Comparison of ENCODE assay signal across 8 cellular contexts in genomic region chr20:54475334-54476287, GRCh38. TPM values are rescaled to one million over a fixed set of nuclear protein-coding genes. Genes with fewer than 3 reads are reported as not detected.
DNase-seq lines count a peak whose midpoint lies in the region; ATAC-seq, FAIRE-seq and TF ChIP-seq lines count a peak whose summit lies in the region.

DOK5 (plus strand) TSS chr20:54475593; CDS start chr20:54475947, 354 bp downstream.

- TF ChIP-seq EP300 in HepG2 (IDR thresholded peaks at IDR 0.05; ENCODE audit: low read depth in 2 of 2, low read length in 2 of 2) (no peak), HepG2 (CRISPR knock-in tag; IDR thresholded peaks at IDR 0.05; ENCODE audit: borderline replicate concordance) (no peak)

- CTCF ChIA-PET in HepG2 (lab: Yijun Ruan, JAX; ENCODE audit: low intra/inter-chr PET ratio, low total read pairs): no interaction called here

- H3K4me3 ChIP-seq in MM.1S (ENCODE audit: low read length): no peak within 1 kb of the TSS
- H3K4me3 ChIP-seq in HepG2 (replicated peaks in 1 of 3; ENCODE audit: insufficient read depth in 1 of 3, low read depth in 2 of 3, low read length in 3 of 3): no peak within 1 kb of the TSS
- peak within 1 kb of the TSS; percentile 59 to 74 for H3K4me3 ChIP-seq in stomach smooth muscle (ENCODE audit: low read length in 2 of 2)

- H3K27ac ChIP-seq in MM.1S (ENCODE audit: low read length) (no peak within 1 kb of the TSS), HepG2 (ENCODE audit: extremely low read length, insufficient read depth, low read length) (no peak within 1 kb of the TSS), stomach smooth muscle (ENCODE audit: low read length) (no peak within 1 kb of the TSS)

- ATAC-seq in HepG2: no peak; the same call in 1 of the 3 replicates
- no peak for ATAC-seq in GM18498 (IDR thresholded peaks at IDR 0.05; ENCODE audit: unreplicated experiment)
- no peak for ATAC-seq in GM19328 (IDR thresholded peaks at IDR 0.05; ENCODE audit: unreplicated experiment)

- no peaks in the 10 kb centered on the region for H3F3A ChIP-seq in MM.1S (ENCODE audit: insufficient read depth, low read length)

- no TSS peak for BruUV-seq in HepG2 (replicated peaks; lab: Mats Ljungman, UMichigan)

- TF ChIP-seq RAD21 in HepG2 (CRISPR knock-in tag; IDR thresholded peaks at IDR 0.05): no peak

- H3K4me2 ChIP-seq in MM.1S (ENCODE audit: low read depth, low read length) (peak within 1 kb of the TSS; percentile 26; the same call in 1 of the 2 replicates), HepG2 (ENCODE audit: low read depth, low read length) (no peak within 1 kb of the TSS)

- in situ Hi-C loops in HepG2 (cut with HindIII; ENCODE audit: extremely low pct_ligation_motif_present, low pct_unique_long_range_greater_than_20kb): no loop called here

- H3K27me3 ChIP-seq in MM.1S (replicated peaks; ENCODE audit: insufficient read depth, low read length): no peaks in the 10 kb centered on the region
- peaks cover 2 to 30% of the 10 kb centered on the region in 2 experiments; a peak in 4 of 5 replicates for H3K27me3 ChIP-seq in HepG2 (ENCODE audit: control insufficient read depth in 1 of 2, insufficient read depth in 2 of 2, low read length in 2 of 2)
- H3K27me3 ChIP-seq in stomach smooth muscle (ENCODE audit: control insufficient read depth in 1 of 2, insufficient read depth in 2 of 2, low read length in 2 of 2): peaks cover 5 to 18% of the 10 kb centered on the region in 2 donors

- no peaks in the 10 kb centered on the region for H3K9me3 Mint-ChIP-seq in dendritic cell treated with granulocyte-macrophage colony-stimulating factor and Interleukin-4, amounts not matched to agents 40 ng/mL and 50 ng/mL, for 4 days

- H3K4me1 Mint-ChIP-seq in dendritic cell treated with granulocyte-macrophage colony-stimulating factor and Interleukin-4, amounts not matched to agents 40 ng/mL and 50 ng/mL, for 4 days (ENCODE audit: low read depth): peaks cover 9% of the 10 kb centered on the region

- H4K20me1 ChIP-seq in MM.1S (ENCODE audit: insufficient read depth, low read length) (no peaks in the 10 kb centered on the region), HepG2 (ENCODE audit: insufficient read depth, low read length) (no peaks in the 10 kb centered on the region)

- TF ChIP-seq CTCF in MM.1S (IDR thresholded peaks at IDR 0.05; ENCODE audit: low read length): no peak
- no peak for TF ChIP-seq CTCF in HepG2 (CRISPR knock-in tag; IDR thresholded peaks at IDR 0.05)

- FAIRE-seq in HepG2 (lab: Jason Lieb, UNC): no peak

- TF ChIP-seq POLR2A in HepG2 (IDR thresholded peaks at IDR 0.05; ENCODE audit: insufficient read depth in 1 of 2, low read depth in 2 of 2, low read length in 2 of 2) (no peak), erythroblast (IDR thresholded peaks at IDR 0.05; ENCODE audit: low read length) (no peak)

- no peaks in the 10 kb centered on the region for H3K4me1 ChIP-seq in MM.1S (ENCODE audit: low read length)
- no peaks in the 10 kb centered on the region for H3K4me1 ChIP-seq in HepG2 (ENCODE audit: insufficient read depth, low read length)
- H3K4me1 ChIP-seq in stomach smooth muscle (ENCODE audit: control insufficient read depth, insufficient read depth, low read length): peaks cover 12% of the 10 kb centered on the region

- no peaks in the 10 kb centered on the region for H3K36me3 ChIP-seq in MM.1S (replicated peaks; ENCODE audit: insufficient read depth, low read length)
- no peaks in the 10 kb centered on the region for H3K36me3 ChIP-seq in HepG2 (replicated peaks in 1 of 2; ENCODE audit: control insufficient read depth in 1 of 2, insufficient read depth in 2 of 2, low read length in 2 of 2)
- no peaks in the 10 kb centered on the region for H3K36me3 ChIP-seq in stomach smooth muscle (ENCODE audit: control insufficient read depth in 2 of 2, insufficient read depth in 2 of 2, low read length in 2 of 2)

- DNase-seq in MM.1S (no peak), HepG2 (ENCODE audit: low spot score) (no peak), erythroblast (lab: John Stamatoyannopoulos, UW) (no peak), NCI-H1436 treated with DMSO at 0.1 percent for 48 hours (lab: John Stamatoyannopoulos, UW) (no peak)

- H3K9ac ChIP-seq in MM.1S (ENCODE audit: low read length) (no peak within 1 kb of the TSS), HepG2 (ENCODE audit: insufficient read depth, low read depth, low read length) (no peak within 1 kb of the TSS), stomach smooth muscle (ENCODE audit: low read length in 2 of 2) (no peak within 1 kb of the TSS)

- H3K79me2 ChIP-seq in MM.1S (ENCODE audit: low read length) (no peaks in the 10 kb centered on the region), HepG2 (ENCODE audit: insufficient read depth, low read length) (no peaks in the 10 kb centered on the region)

- no peaks in the 10 kb centered on the region for H3K9me2 ChIP-seq in MM.1S (replicated peaks; ENCODE audit: insufficient read depth, low read length)

- intact Hi-C loops in dendritic cell treated with granulocyte-macrophage colony-stimulating factor and Interleukin-4, amounts not matched to agents 40 ng/mL and 50 ng/mL, for 4 days (cut with micrococcal nuclease): loop anchor here (5.0 kb wide), 1 partner anchor 172 kb away; no protein-coding TSS in a partner anchor
- intact Hi-C loops in HepG2 (cut with micrococcal nuclease; ENCODE audit: unreplicated experiment): no loop called here

- peaks cover 58% of the 10 kb centered on the region for H3K27me3 Mint-ChIP-seq in dendritic cell treated with granulocyte-macrophage colony-stimulating factor and Interleukin-4, amounts not matched to agents 40 ng/mL and 50 ng/mL, for 4 days

- H3K9me3 ChIP-seq in MM.1S (replicated peaks; ENCODE audit: insufficient read depth, low read length) (no peaks in the 10 kb centered on the region), HepG2 (ENCODE audit: low read length) (no peaks in the 10 kb centered on the region), stomach smooth muscle (ENCODE audit: control insufficient read depth in 2 of 2, low read length in 2 of 2) (no peaks in the 10 kb centered on the region)

- peak within 1 kb of the TSS; percentile 10 for H3K4me3 Mint-ChIP-seq in dendritic cell treated with granulocyte-macrophage colony-stimulating factor and Interleukin-4, amounts not matched to agents 40 ng/mL and 50 ng/mL, for 4 days

- H3K27ac Mint-ChIP-seq in dendritic cell treated with granulocyte-macrophage colony-stimulating factor and Interleukin-4, amounts not matched to agents 40 ng/mL and 50 ng/mL, for 4 days: no peak within 1 kb of the TSS

- no peaks in the 10 kb centered on the region for H3K36me3 Mint-ChIP-seq in dendritic cell treated with granulocyte-macrophage colony-stimulating factor and Interleukin-4, amounts not matched to agents 40 ng/mL and 50 ng/mL, for 4 days (ENCODE audit: low read depth)

- 36% methylated on average over 74 of the region's 75 CpGs for WGBS in HepG2 (ENCODE audit: low lambda C conversion rate)

- H2AFZ ChIP-seq in MM.1S (ENCODE audit: low read length): 0 out of 2 replicates have a peak within 1 kb of the TSS, but pooled peaks have one; percentile 7
- H2AFZ ChIP-seq in HepG2 (ENCODE audit: low read length): no peak within 1 kb of the TSS

- POLR2A ChIA-PET in HepG2 (lab: Yijun Ruan, JAX): no interaction called here

TF ChIP-seq in HepG2, 621 proteins besides CTCF, POLR2A, EP300 and RAD21:
- TF ChIP-seq HDAC6 (IDR thresholded peaks at IDR 0.05; ENCODE audit: low read depth, low read length) (peak; percentile 78; the same call in 1 of the 2 replicates), HNRNPK (IDR thresholded peaks at IDR 0.05; ENCODE audit: low read depth, low read length, poor library complexity, severe bottlenecking) (peak; percentile 68), ZSCAN29 (CRISPR knock-in tag; conservative IDR thresholded peaks at IDR 0.05) (no peak), ONECUT2 (CRISPR knock-in tag; IDR thresholded peaks at IDR 0.05) (no peak)

RNA-seq across cellular contexts. Expression of gene DOK5, which starts in this region (rescaled TPM):
- total RNA-seq in HepG2 (2016; rRNA removed; fragmentation: Illumina TruSeq; extraction: Trizol): not detected in 2 replicates
- not detected in 2 replicates for total RNA-seq in HepG2 (2016; cell fraction: cytosol; rRNA removed; fragmentation: Illumina TruSeq; extraction: Trizol; ENCODE audit: low read depth)
- not detected in 2 replicates for total RNA-seq in HepG2 (2016; cell fraction: insoluble cytoplasmic fraction; rRNA removed; fragmentation: Illumina TruSeq; extraction: Trizol)
- not detected in 2 replicates for total RNA-seq in HepG2 (2016; cell fraction: membrane; rRNA removed; fragmentation: Illumina TruSeq; extraction: Trizol)
- not detected in 2 replicates for total RNA-seq in HepG2 (2016; cell fraction: nucleus; rRNA removed; fragmentation: Illumina TruSeq; extraction: Trizol)
- polyA plus RNA-seq in HepG2 (2011; rRNA removed): not detected in 2 replicates
- polyA plus RNA-seq in HepG2 (2011; cell fraction: cytosol; rRNA removed): not detected in 2 replicates
- not detected in 2 replicates for polyA plus RNA-seq in HepG2 (2011; cell fraction: nucleus; rRNA removed)
- polyA plus RNA-seq in HepG2 (2012): not detected in 2 replicates
- polyA plus RNA-seq in HepG2 (2016; cell fraction: cytosol; fragmentation: Illumina TruSeq; extraction: Trizol; ENCODE audit: low read depth): not detected in 2 replicates
- not detected in 2 replicates for polyA plus RNA-seq in HepG2 (2016; cell fraction: insoluble cytoplasmic fraction; fragmentation: Illumina TruSeq; extraction: Trizol; ENCODE audit: low read depth)
- not detected in 2 replicates for polyA plus RNA-seq in HepG2 (2016; cell fraction: membrane; fragmentation: Illumina TruSeq; extraction: Trizol; ENCODE audit: low read depth)
- not detected in 2 replicates for polyA plus RNA-seq in HepG2 (2016; cell fraction: nucleus; fragmentation: Illumina TruSeq; extraction: Trizol; ENCODE audit: insufficient read depth, low read depth)
- polyA minus RNA-seq in HepG2 (2011; rRNA and poly(A)+ RNA removed; ENCODE audit: low replicate concordance): not detected in 2 replicates
- not detected in 2 replicates for polyA minus RNA-seq in HepG2 (2011; cell fraction: cytosol; rRNA and poly(A)+ RNA removed)
- polyA minus RNA-seq in HepG2 (2011; cell fraction: nucleus; rRNA and poly(A)+ RNA removed): not detected in 2 replicates

Comparison
In these comparisons a context has a peak if more than half of its experiments do, and no peak if none do; other contexts are left out.
1. H3K4me3 ChIP-seq: peak in stomach smooth muscle (2 of 2); none in MM.1S (single experiment) and HepG2 (0 of 3).